1 cellular context compared by ENCODE assay signal in the genomic region with DNA sequence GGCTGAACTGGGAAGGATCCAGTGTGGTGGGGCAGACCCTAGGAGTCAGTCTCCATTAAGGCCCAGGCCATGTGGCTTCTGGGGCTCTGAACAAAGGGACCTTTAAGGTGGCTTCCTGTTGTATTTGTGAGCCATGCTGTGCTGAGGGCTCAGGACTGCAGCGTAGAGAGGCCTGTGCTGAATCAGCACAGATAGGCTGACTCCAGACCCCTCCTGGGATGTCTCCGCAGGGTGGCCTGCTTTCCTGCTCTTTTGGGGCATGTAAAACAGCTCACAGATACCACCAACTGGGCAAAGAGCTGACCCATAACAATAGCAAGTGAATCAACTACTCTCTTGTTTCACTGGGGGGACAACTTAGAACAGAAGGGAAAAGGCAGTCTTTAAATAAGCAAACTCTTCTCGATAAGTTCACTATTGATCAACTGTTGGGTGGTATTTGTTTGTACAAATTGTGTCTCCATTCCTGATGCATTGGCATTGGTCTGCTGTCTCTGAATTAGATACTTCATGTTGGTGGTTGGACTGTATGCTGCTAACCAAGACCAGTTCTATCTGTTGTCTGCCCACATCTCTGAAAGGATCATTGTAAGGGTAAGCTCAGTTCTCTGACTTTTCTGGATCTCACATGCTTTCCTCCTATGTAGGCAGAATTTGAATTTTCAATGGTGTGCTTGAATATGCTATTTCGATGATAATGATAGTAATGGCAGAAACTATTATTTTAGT.
A peak's percentile ranks its signal among the peaks of the same experiment; 100 is the strongest.
TF ChIP-seq lines count a peak whose summit lies in the region.

No MANE protein-coding gene starts in this region.

TF ChIP-seq in H1, 55 proteins besides CTCF, POLR2A, EP300 and RAD21:
- TF ChIP-seq KDM5A (IDR thresholded peaks at IDR 0.05; ENCODE audit: low read length) (no peak), TAF7 (optimal IDR thresholded peaks at IDR 0.05; ENCODE audit: borderline replicate concordance, low read depth, low read length) (peak; percentile 50), ATF2 (IDR thresholded peaks at IDR 0.05; ENCODE audit: low read length) (0 out of 2 replicates have a peak, but pooled peaks have one; percentile 37), KDM1A (IDR thresholded peaks at IDR 0.05; ENCODE audit: borderline replicate concordance, low read length) (peak; percentile 97), NANOG (IDR thresholded peaks at IDR 0.05; ENCODE audit: insufficient read depth, low read depth, low read length, poor library complexity, severe bottlenecking) (peak; percentile 10), CHD2 (IDR thresholded peaks at IDR 0.05; ENCODE audit: low read length) (0 out of 2 replicates have a peak, but pooled peaks have one; percentile 21), POU5F1 (IDR thresholded peaks at IDR 0.05; ENCODE audit: low read depth, low read length) (peak; percentile 80), CTBP2 (IDR thresholded peaks at IDR 0.05; ENCODE audit: borderline replicate concordance, insufficient read depth, insufficient read length, low read length) (no peak), CREB1 (IDR thresholded peaks at IDR 0.05) (no peak), SUZ12 (IDR thresholded peaks at IDR 0.05; ENCODE audit: low read length) (no peak), BACH1 (IDR thresholded peaks at IDR 0.05; ENCODE audit: low read length) (peak; percentile 82), MAFK (IDR thresholded peaks at IDR 0.05; ENCODE audit: low read depth, low read length) (peak; percentile 90), CHD7 (IDR thresholded peaks at IDR 0.05; ENCODE audit: insufficient replicate concordance, low read length) (peak; percentile 51), E2F6 (IDR thresholded peaks at IDR 0.05) (peak; percentile 72), RFX5 (IDR thresholded peaks at IDR 0.05; ENCODE audit: borderline replicate concordance, low read depth, low read length) (no peak; the same call in 1 of the 2 replicates), TBP (IDR thresholded peaks at IDR 0.05; ENCODE audit: low read depth, low read length) (peak; percentile 19; the same call in 1 of the 2 replicates), SP1 (IDR thresholded peaks at IDR 0.05; ENCODE audit: low read depth, low read length) (peak; percentile 75; the same call in 1 of the 2 replicates), YY1 (IDR thresholded peaks at IDR 0.05; ENCODE audit: low read depth, low read length) (peak; percentile 51; the same call in 1 of the 2 replicates), CEBPB (IDR thresholded peaks at IDR 0.05; ENCODE audit: low read depth, low read length) (no peak), EZH2 (IDR thresholded peaks at IDR 0.05; ENCODE audit: low read depth, low read length, severe bottlenecking) (no peak), RXRA (IDR thresholded peaks at IDR 0.05; ENCODE audit: insufficient read depth, low read depth, low read length) (0 out of 2 replicates have a peak, but pooled peaks have one; percentile 56), EGR1 (IDR thresholded peaks at IDR 0.05; ENCODE audit: borderline replicate concordance, low read depth, low read length) (0 out of 2 replicates have a peak, but pooled peaks have one; percentile 27), BCL11A (IDR thresholded peaks at IDR 0.05; ENCODE audit: low read depth in 2 of 2, low read length in 2 of 2) (no peak), HDAC2 (IDR thresholded peaks at IDR 0.05; ENCODE audit: borderline replicate concordance in 1 of 2, low read depth in 2 of 2, low read length in 2 of 2) (peak; percentile 71 to 75; a peak in 3 of 4 replicates), FOSL1 (IDR thresholded peaks at IDR 0.05; ENCODE audit: insufficient read depth, low read depth, low read length) (no peak), SIX5 (IDR thresholded peaks at IDR 0.05; ENCODE audit: low read depth, low read length) (no peak), HDAC6 (IDR thresholded peaks at IDR 0.05; ENCODE audit: low read depth, low read length) (no peak), SIN3A (conservative IDR thresholded peaks at IDR 0.05 in 1 of 2, IDR thresholded peaks at IDR 0.05 in 1 of 2; ENCODE audit: low read depth in 1 of 2, low read length in 2 of 2) (no peak), TEAD4 (IDR thresholded peaks at IDR 0.05; ENCODE audit: low read depth, low read length) (no peak; the same call in 1 of the 2 replicates), ATF3 (IDR thresholded peaks at IDR 0.05; ENCODE audit: insufficient read depth, low read depth, low read length) (no peak), TAF1 (IDR thresholded peaks at IDR 0.05; ENCODE audit: low read depth, low read length) (peak; percentile 29; the same call in 1 of the 2 replicates), CBX5 (IDR thresholded peaks at IDR 0.05; ENCODE audit: low read depth, low read length) (no peak)
- TF ChIP-seq, protein P1, sequence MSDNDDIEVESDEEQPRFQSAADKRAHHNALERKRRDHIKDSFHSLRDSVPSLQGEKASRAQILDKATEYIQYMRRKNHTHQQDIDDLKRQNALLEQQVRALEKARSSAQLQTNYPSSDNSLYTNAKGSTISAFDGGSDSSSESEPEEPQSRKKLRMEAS (IDR thresholded peaks at IDR 0.05), result peak; percentile 94
